ENCODE assay signal across 8 cellular contexts in the genomic region with DNA sequence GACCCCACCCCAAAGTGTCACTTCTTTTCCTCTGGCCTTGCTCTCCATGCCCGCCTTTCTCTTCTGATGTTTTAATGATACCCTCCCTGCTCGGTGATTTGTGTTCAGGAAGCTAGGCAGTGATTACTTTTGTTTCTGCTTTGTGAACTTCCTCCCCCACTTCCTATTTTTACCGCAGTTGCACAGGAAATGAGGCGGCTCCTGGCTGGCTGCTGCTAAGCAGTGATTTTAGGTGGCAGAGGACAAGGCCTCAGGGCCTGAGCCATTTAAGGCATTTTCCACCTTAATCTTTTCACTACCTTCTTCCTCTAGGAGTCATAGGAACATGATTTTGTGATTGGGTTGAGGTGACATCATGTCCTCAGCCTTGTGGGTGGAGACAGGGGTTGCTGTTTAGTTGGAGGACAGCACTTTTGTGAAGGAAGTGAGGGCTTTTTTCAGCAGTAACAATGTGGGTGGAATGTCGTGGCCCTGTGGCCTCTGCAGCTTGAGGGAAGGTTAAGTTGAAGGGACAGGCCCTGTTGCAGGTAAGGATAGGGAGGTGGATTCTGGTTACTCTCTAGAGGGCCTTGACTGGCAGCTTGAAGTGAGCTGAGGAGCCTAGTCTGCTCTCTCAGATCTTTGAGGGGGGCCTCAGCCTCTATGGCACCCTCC.
DNase-seq lines count a peak whose midpoint lies in the region; ATAC-seq lines count a peak whose summit lies in the region.

No MANE protein-coding gene starts in this region.

- intact Hi-C loops in dendritic cell treated with granulocyte-macrophage colony-stimulating factor and Interleukin-4, amounts not matched to agents 40 ng/mL and 50 ng/mL, for 4 days (cut with micrococcal nuclease): loop anchor here (2.0 kb wide), 1 partner anchor 13 kb away; no protein-coding TSS in a partner anchor

- no peaks in the 10 kb centered on the region for H3K36me3 Mint-ChIP-seq in dendritic cell treated with granulocyte-macrophage colony-stimulating factor and Interleukin-4, amounts not matched to agents 40 ng/mL and 50 ng/mL, for 4 days (ENCODE audit: low read depth)

- peak overlapping the region; percentile 24 for H3K4me3 Mint-ChIP-seq in dendritic cell treated with granulocyte-macrophage colony-stimulating factor and Interleukin-4, amounts not matched to agents 40 ng/mL and 50 ng/mL, for 4 days

- H3K27me3 Mint-ChIP-seq in dendritic cell treated with granulocyte-macrophage colony-stimulating factor and Interleukin-4, amounts not matched to agents 40 ng/mL and 50 ng/mL, for 4 days: peaks cover 42% of the 10 kb centered on the region

- H3K4me1 Mint-ChIP-seq in dendritic cell treated with granulocyte-macrophage colony-stimulating factor and Interleukin-4, amounts not matched to agents 40 ng/mL and 50 ng/mL, for 4 days (ENCODE audit: low read depth): peaks cover 27% of the 10 kb centered on the region

- peak; percentile 54 for ATAC-seq in GM19467 (IDR thresholded peaks at IDR 0.05; ENCODE audit: unreplicated experiment)

- peak overlapping the region; percentile 93 for H3K27ac Mint-ChIP-seq in dendritic cell treated with granulocyte-macrophage colony-stimulating factor and Interleukin-4, amounts not matched to agents 40 ng/mL and 50 ng/mL, for 4 days

- no peaks in the 10 kb centered on the region for H3K9me3 Mint-ChIP-seq in dendritic cell treated with granulocyte-macrophage colony-stimulating factor and Interleukin-4, amounts not matched to agents 40 ng/mL and 50 ng/mL, for 4 days

- DNase-seq in AG08396 (ENCODE audit: low spot score) (peak; percentile 41), Kasumi-1 (lab: John Stamatoyannopoulos, UW) (peak; percentile 70 to 71), medulla oblongata (ENCODE audit: extremely low spot score) (peak; percentile 71), NCI-H1694 (lab: John Stamatoyannopoulos, UW) (no peak)
- DNase-seq in activated CD4-positive, alpha-beta T cell treated with anti-CD3 and anti-CD28 coated beads for 48 hours: peak; percentile 76
- peak; percentile 40 to 43 for DNase-seq in stimulated activated CD8-positive, alpha-beta memory T cell treated with anti-CD3 and anti-CD28 coated beads, Interleukin-2, amount 100 ng/mL, for 1 hour (ENCODE audit: low read depth in 2 of 2)
